In the genomic region with DNA sequence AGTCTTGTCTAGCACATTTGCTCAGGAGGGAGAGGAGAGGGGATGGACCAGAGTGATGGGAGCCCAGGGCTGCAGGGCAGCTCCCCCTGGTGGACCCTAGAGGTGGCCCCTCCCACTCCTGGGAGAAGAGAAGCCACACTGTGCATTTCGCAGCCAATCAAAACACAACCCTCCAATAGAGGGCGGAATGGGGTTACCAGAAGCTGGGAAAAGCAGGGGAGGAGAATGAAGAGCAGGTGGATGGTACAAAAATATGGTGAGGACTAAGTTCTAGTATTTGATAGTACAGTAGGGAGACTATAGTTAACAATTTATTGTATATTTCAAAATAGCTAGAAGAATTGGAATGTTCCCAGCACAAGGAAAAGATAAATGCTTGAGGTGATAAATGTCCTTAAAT, we compare ENCODE assay signal across 8 cellular contexts. TPM values are rescaled to one million over a fixed set of nuclear protein-coding genes. Genes with fewer than 3 reads are reported as not detected.
A peak's percentile ranks its signal among the peaks of the same experiment; 100 is the strongest.
DNase-seq lines count a peak whose midpoint lies in the region; ATAC-seq lines count a peak whose summit lies in the region.

No MANE protein-coding gene starts in this region.

- no peak overlapping the region for H3K4me3 Mint-ChIP-seq in stimulated activated memory B cell treated with anti-CD40 and anti-IgM and Interleukin-4, amounts not matched to agents 10 μg/mL and 1 μg/mL and 100 μg/mL, for 72 hours

- peak; percentile 17 for DNase-seq in NK-92 treated with Interleukin-12 subunit alpha and Interleukin-12 subunit beta, amount 100 ng/mL, for 24 hours (lab: John Stamatoyannopoulos, UW)
- DNase-seq in NK-92 (lab: John Stamatoyannopoulos, UW; ENCODE audit: unreplicated experiment) (no peak), NCI-H510A treated with DMSO at 0.1 percent for 48 hours (lab: John Stamatoyannopoulos, UW) (peak; percentile 73), lung microvascular endothelial cell (ENCODE audit: low read depth in 2 of 2) (peak; percentile 86 to 89)
- peak; percentile 72 for DNase-seq in activated CD4-positive, alpha-beta T cell treated with anti-CD3 and anti-CD28 coated beads for 48 hours
- DNase-seq in effector CD8-positive, alpha-beta T cell (lab: John Stamatoyannopoulos, UW): peak; percentile 30

- no peaks in the 10 kb centered on the region for H3K4me1 Mint-ChIP-seq in stimulated activated memory B cell treated with anti-CD40 and anti-IgM and Interleukin-4, amounts not matched to agents 10 μg/mL and 1 μg/mL and 100 μg/mL, for 72 hours

- H3K27me3 Mint-ChIP-seq in stimulated activated memory B cell treated with anti-CD40 and anti-IgM and Interleukin-4, amounts not matched to agents 10 μg/mL and 1 μg/mL and 100 μg/mL, for 72 hours: no peaks in the 10 kb centered on the region

- no peaks in the 10 kb centered on the region for H3K9me3 Mint-ChIP-seq in stimulated activated memory B cell treated with anti-CD40 and anti-IgM and Interleukin-4, amounts not matched to agents 10 μg/mL and 1 μg/mL and 100 μg/mL, for 72 hours

- peak; percentile 62 for ATAC-seq in HG03139 (IDR thresholded peaks at IDR 0.05; ENCODE audit: unreplicated experiment)
- ATAC-seq in stimulated activated memory B cell treated with anti-CD40 and anti-IgM and Interleukin-4, amounts not matched to agents 10 μg/mL and 1 μg/mL and 100 μg/mL, for 72 hours: peak; percentile 75

- H3K36me3 Mint-ChIP-seq in stimulated activated memory B cell treated with anti-CD40 and anti-IgM and Interleukin-4, amounts not matched to agents 10 μg/mL and 1 μg/mL and 100 μg/mL, for 72 hours: peaks cover 70% of the 10 kb centered on the region

- H3K27ac Mint-ChIP-seq in stimulated activated memory B cell treated with anti-CD40 and anti-IgM and Interleukin-4, amounts not matched to agents 10 μg/mL and 1 μg/mL and 100 μg/mL, for 72 hours: no peak overlapping the region

RNA-seq across cellular contexts. Expression of gene VASH1, which starts 23.6 kb away (rescaled TPM):
- 11.6 and 15.3 TPM in 2 replicates for total RNA-seq in lung microvascular endothelial cell

RNA-seq across cellular contexts. Expression of gene ANGEL1, which starts 27.8 kb away (rescaled TPM):
- 4.1 and 4.4 TPM in 2 replicates for total RNA-seq in lung microvascular endothelial cell

RNA-seq across cellular contexts. Expression of gene LRRC74A, which starts 41.3 kb away (rescaled TPM):
- total RNA-seq in lung microvascular endothelial cell: not detected in 2 replicates
